In genomic region chr11:72039108-72039850, GRCh38 we compare ENCODE assay signal across 10 cellular contexts. TPM values are rescaled to one million over a fixed set of nuclear protein-coding genes. Genes with fewer than 3 reads are reported as not detected.
DNase-seq lines count a peak whose midpoint lies in the region; FAIRE-seq and TF ChIP-seq lines count a peak whose summit lies in the region.
"Had no signal": no experiment of that assay in that cellular context is flagged by ENCODE, and none has a peak within 500 bp of the region (broad histone marks: within the 10 kb centered on the region; RNA-seq: fewer than 3 reads in every experiment).

No MANE protein-coding gene starts in this region.

- H3K27ac ChIP-seq in BLaER1: peak overlapping the region; percentile 94
- H3K27ac ChIP-seq in esophagus muscularis mucosa (replicated peaks in 1 of 4): peak overlapping the region; percentile 95 to 97 (median 96)
- peak overlapping the region; percentile 91 for H3K27ac ChIP-seq in neutrophil

- peaks cover 27% of the 10 kb centered on the region for H4K20me1 ChIP-seq in BLaER1

- peaks cover 65% of the 10 kb centered on the region for H3K4me1 ChIP-seq in BLaER1
- H3K4me1 ChIP-seq in esophagus muscularis mucosa: peaks cover 62 to 88% (median 82%) of the 10 kb centered on the region in 4 donors
- peaks cover 40 to 43% of the 10 kb centered on the region in 2 experiments for H3K4me1 ChIP-seq in neutrophil (ENCODE audit: control insufficient read depth in 1 of 2, insufficient read depth in 1 of 2, low read depth in 1 of 2, low read length in 1 of 2)

- no peak for TF ChIP-seq POLR2A in esophagus muscularis mucosa (IDR thresholded peaks at IDR 0.05; ENCODE audit: low read depth)

- H3K27me3 ChIP-seq in BLaER1: no peaks in the 10 kb centered on the region
- H3K27me3 ChIP-seq in esophagus muscularis mucosa: no peaks in the 10 kb centered on the region
- no peaks in the 10 kb centered on the region for H3K27me3 ChIP-seq in neutrophil

- H3K4me2 ChIP-seq in BLaER1: peak overlapping the region; percentile 96

- DNase-seq in NCI-H69 (lab: John Stamatoyannopoulos, UW): peak; percentile 56
- DNase-seq in esophagus muscularis mucosa (ENCODE audit: extremely low spot score): no peak
- DNase-seq in NCI-H1694 treated with DMSO at 0.1 percent for 48 hours (lab: John Stamatoyannopoulos, UW): no peak
- no peak for DNase-seq in posterior vena cava (ENCODE audit: low spot score)
- DNase-seq in frontal cortex (ENCODE audit: low spot score in 2 of 2): no peak
- no peak for DNase-seq in stimulated activated CD4-positive, alpha-beta T cell treated with anti-CD3 and anti-CD28 coated beads, Interleukin-2, amount 100 ng/mL, for 24 hours
- DNase-seq: NCI-H187 treated with DMSO at 0.1 percent for 48 hours; stimulated activated CD4-positive, alpha-beta T cell treated with anti-CD3 and anti-CD28 coated beads, Interleukin-4, amount 100 ng/mL, for 1 hour had no signal

- no peak for FAIRE-seq in frontal cortex (lab: Jason Lieb, UNC)

- no peak for TF ChIP-seq CTCF in esophagus muscularis mucosa (IDR thresholded peaks at IDR 0.05)
- no peak for TF ChIP-seq CTCF in neutrophil (IDR thresholded peaks at IDR 0.05)

- H3K4me3 ChIP-seq in BLaER1 (peak overlapping the region; percentile 77), esophagus muscularis mucosa (peak overlapping the region; percentile 62 to 78 (median 66)), neutrophil (ENCODE audit: low read depth in 1 of 2, low read length in 1 of 2) (peak overlapping the region in 1 of 2 experiments; percentile 63)

- H3K9me3 ChIP-seq in BLaER1: no peaks in the 10 kb centered on the region
- H3K9me3 ChIP-seq in esophagus muscularis mucosa: no peaks in the 10 kb centered on the region
- no peaks in the 10 kb centered on the region for H3K9me3 ChIP-seq in neutrophil

- 18% methylated on average over 4 of the region's 5 CpGs for WGBS in esophagus muscularis mucosa

- no peak for TF ChIP-seq EP300 in esophagus muscularis mucosa (IDR thresholded peaks at IDR 0.05)

- peak overlapping the region; percentile 87 for H3K9ac ChIP-seq in BLaER1

- intact Hi-C loops in esophagus muscularis mucosa (cut with DNase I): loop anchor here (2.0 kb wide), 1 partner anchor 42 kb away; the partner anchor contains the start of genes LRRC51 and NUMA1
- intact Hi-C loops in posterior vena cava (cut with DNase I): loop anchor here in 1 of 2 donors (5.0 kb wide), 1 partner anchor 43 kb away; the partner anchor contains the start of genes LRRC51 and NUMA1

- H3K36me3 ChIP-seq in BLaER1: peaks cover 26% of the 10 kb centered on the region
- H3K36me3 ChIP-seq in esophagus muscularis mucosa: peaks cover 11 to 16% (median 15%) of the 10 kb centered on the region in 4 donors
- H3K36me3 ChIP-seq in neutrophil: peaks cover 18% of the 10 kb centered on the region

RNA-seq across cellular contexts. Expression of gene IL18BP, which starts 40.6 kb away (rescaled TPM):
- 1 to 10 TPM; 2.7 to 9.4 (median 5.9) TPM for total RNA-seq in esophagus muscularis mucosa
- 10 to 100 TPM; 11.3 to 13.0 TPM for total RNA-seq in posterior vena cava
- total RNA-seq in frontal cortex: 1.6 TPM

RNA-seq across cellular contexts. Expression of gene NUMA1, which starts 41.1 kb away (rescaled TPM):
- total RNA-seq in esophagus muscularis mucosa (100 to 1,000 TPM; 214 to 328 (median 272) TPM), posterior vena cava (100 to 1,000 TPM; 129 to 143 TPM), frontal cortex (110 TPM)

RNA-seq across cellular contexts. Expression of gene LRRC51, which starts 41.4 kb away (rescaled TPM):
- total RNA-seq in esophagus muscularis mucosa (10 to 100 TPM in 1 of 4 donors, 1 to 10 TPM in 3; 9.1 to 10.0 (median 9.2) TPM), posterior vena cava (1 to 10 TPM; 6.0 to 6.9 TPM), frontal cortex (6.5 TPM)
